Comparison of ENCODE assay signal across 8 cellular contexts in genomic region chr18:3447895-3448844, GRCh38. TPM values are rescaled to one million over a fixed set of nuclear protein-coding genes. Genes with fewer than 3 reads are reported as not detected.
DNase-seq lines count a peak whose midpoint lies in the region; ATAC-seq and TF ChIP-seq lines count a peak whose summit lies in the region.

No MANE protein-coding gene starts in this region.

- H3K27ac ChIP-seq in ascending aorta (peak overlapping the region; percentile 100), hepatocyte (peak overlapping the region; percentile 99)

- 1% methylated on average over 62 of the region's 63 CpGs for WGBS in hepatocyte (ENCODE audit: low lambda C conversion rate, missing lambda C conversion rate)

- no peaks in the 10 kb centered on the region for H3K9me2 ChIP-seq in hepatocyte (replicated peaks; ENCODE audit: insufficient read depth)

- H2AFZ ChIP-seq in hepatocyte: peak overlapping the region; percentile 26

- H3K4me2 ChIP-seq in hepatocyte: peak overlapping the region; percentile 85

- H3K79me2 ChIP-seq in hepatocyte: peaks cover 30% of the 10 kb centered on the region

- ATAC-seq in GM18502 (IDR thresholded peaks at IDR 0.05; ENCODE audit: poor library complexity, unreplicated experiment): peak; percentile 73
- ATAC-seq in HG02943 (IDR thresholded peaks at IDR 0.05; ENCODE audit: low read depth, unreplicated experiment): peak; percentile 59

- H3K4me1 ChIP-seq in ascending aorta: peaks cover 7 to 14% of the 10 kb centered on the region in 2 donors
- H3K4me1 ChIP-seq in hepatocyte (ENCODE audit: insufficient read depth): peaks cover 12% of the 10 kb centered on the region

- H3K36me3 ChIP-seq in ascending aorta: no peaks in the 10 kb centered on the region
- H3K36me3 ChIP-seq in hepatocyte (replicated peaks; ENCODE audit: insufficient read depth, low read depth): no peaks in the 10 kb centered on the region

- TF ChIP-seq CTCF in ascending aorta (IDR thresholded peaks at IDR 0.05) (peak in 1 of 3 experiments; percentile 8), hepatocyte (IDR thresholded peaks at IDR 0.05; ENCODE audit: poor library complexity) (peak; percentile 23)

- H3K4me3 ChIP-seq in ascending aorta: peak overlapping the region; percentile 79 to 86
- H3K4me3 ChIP-seq in hepatocyte: peak overlapping the region; percentile 84

- H4K20me1 ChIP-seq in hepatocyte (ENCODE audit: insufficient read depth, poor library complexity, severe bottlenecking): no peaks in the 10 kb centered on the region

- H3K27me3 ChIP-seq in ascending aorta (no peaks in the 10 kb centered on the region), hepatocyte (no peaks in the 10 kb centered on the region)

- intact Hi-C loops in ascending aorta (cut with DNase I): loop anchor here (1.0 to 10.0 kb wide), 4 partner anchors 146 to 791 kb away; partner anchors contain the start of gene SMCHD1

- peak; percentile 83 for DNase-seq in NCI-H1694 treated with DMSO at 0.1 percent for 48 hours (lab: John Stamatoyannopoulos, UW)
- DNase-seq in T-helper 2 cell: peak; percentile 57 to 95 (median 72)
- peak; percentile 89 to 97 for DNase-seq in ascending aorta (ENCODE audit: low spot score in 2 of 2)
- peak; percentile 98 for DNase-seq in hepatocyte (ENCODE audit: low spot score)
- DNase-seq in retina: peak; percentile 97
- no peak for DNase-seq in middle frontal gyrus (ENCODE audit: extremely low spot score, low spot score)

- H3K9me3 ChIP-seq in ascending aorta (no peaks in the 10 kb centered on the region), hepatocyte (ENCODE audit: low read depth) (no peaks in the 10 kb centered on the region)

RNA-seq across cellular contexts. Expression of gene TGIF1, which starts 1.8 kb away (rescaled TPM):
- total RNA-seq in ascending aorta (39.7 TPM), hepatocyte (129 and 162 TPM in 2 replicates)
- polyA plus RNA-seq in hepatocyte: 152 and 193 TPM in 2 replicates
